Comparison of ENCODE assay signal across 29 cellular contexts in genomic region chr14:97771340-97772045, GRCh38.
DNase-seq lines count a peak whose midpoint lies in the region; FAIRE-seq and TF ChIP-seq lines count a peak whose summit lies in the region.
"Had no signal": no experiment of that assay in that cellular context is flagged by ENCODE, and none has a peak within 500 bp of the region (broad histone marks: within the 10 kb centered on the region; RNA-seq: fewer than 3 reads in every experiment).

No MANE protein-coding gene starts in this region.

- H3K4me1 ChIP-seq in keratinocyte (ENCODE audit: control insufficient read depth, extremely low read depth, insufficient read depth, low read length) = peaks cover 17% of the 10 kb centered on the region
- no peaks in the 10 kb centered on the region for H3K4me1 ChIP-seq in vagina
- H3K4me1 ChIP-seq: left lung, SJSA1, uterus had no signal

- TF ChIP-seq CTCF in RWPE1 (conservative IDR thresholded peaks at IDR 0.05; ENCODE audit: low read depth) (no peak), bronchial epithelial cell (IDR thresholded peaks at IDR 0.05; ENCODE audit: insufficient read depth, low read length, severe bottlenecking) (no peak), keratinocyte (optimal IDR thresholded peaks at IDR 0.05 in 1 of 3, IDR thresholded peaks at IDR 0.05 in 1 of 3, conservative IDR thresholded peaks at IDR 0.05 in 1 of 3; ENCODE audit: extremely low read depth in 1 of 3, insufficient read depth in 2 of 3, low read length in 3 of 3) (no peak), vagina (IDR thresholded peaks at IDR 0.05) (no peak)

- POLR2A ChIA-PET in RWPE1 (lab: Yijun Ruan, JAX; ENCODE audit: low non-redundant PET) = no interaction called here

- H3K4me3 ChIP-seq in bronchial epithelial cell (ENCODE audit: low read depth, low read length) (no peak overlapping the region), keratinocyte (ENCODE audit: control insufficient read depth in 2 of 3, extremely low read depth in 1 of 3, insufficient read depth in 2 of 3, low read depth in 1 of 3, low read length in 3 of 3) (peak overlapping the region in 1 of 3 experiments; percentile 12), vagina (no peak overlapping the region)
- H3K4me3 ChIP-seq: coronary artery, GM23248, left lung, SJSA1, uterus had no signal

- intact Hi-C loops in vagina (cut with DNase I) = no loop called here

- dilution Hi-C loops in keratinocyte (cut with MboI; ENCODE audit: extremely low pct_ligation_motif_present, low sequenced_read_pairs) = no loop called here

- no peak for TF ChIP-seq POLR2A in vagina (IDR thresholded peaks at IDR 0.05)

- CTCF ChIA-PET in RWPE1 (lab: Yijun Ruan, JAX) = interaction anchor here (0.7 kb wide), 1 partner anchor 1771 kb away, joined by 3 read pairs; no protein-coding TSS in a partner anchor

- no peaks in the 10 kb centered on the region for H3K9me3 ChIP-seq in keratinocyte (ENCODE audit: control insufficient read depth, low read depth, low read length)
- H3K9me3 ChIP-seq in vagina = no peaks in the 10 kb centered on the region
- H3K9me3 ChIP-seq: left lung, uterus had no signal

- FAIRE-seq in bronchial epithelial cell (lab: Jason Lieb, UNC) (peak; percentile 55), keratinocyte (lab: Jason Lieb, UNC) (peak; percentile 96)

- H3K9ac ChIP-seq in keratinocyte (ENCODE audit: control insufficient read depth, extremely low read depth, insufficient read depth, low read length) = peak overlapping the region; percentile 5
- H3K9ac ChIP-seq: GM23248 had no signal

- H3K27ac ChIP-seq in RWPE1 (no peak overlapping the region), keratinocyte (ENCODE audit: control insufficient read depth, insufficient read depth, low read length) (peak overlapping the region; percentile 59), vagina (peak overlapping the region; percentile 7)
- H3K27ac ChIP-seq: C4-2B, coronary artery, GM23248, left lung, SJSA1, uterus had no signal

- peak; percentile 48 for DNase-seq in RWPE1 (ENCODE audit: low spot score)
- DNase-seq in bronchial epithelial cell (ENCODE audit: low read depth) = peak; percentile 97
- peak; percentile 89 for DNase-seq in keratinocyte (ENCODE audit: low read depth, low spot score)
- DNase-seq in vagina (ENCODE audit: extremely low spot score in 2 of 2) = no peak
- no peak for DNase-seq in activated CD4-positive, alpha-beta T cell treated with anti-CD3 and anti-CD28 coated beads, Interleukin-2, amount 50 U/mL, for 4 hours
- no peak for DNase-seq in DMS 273 (lab: John Stamatoyannopoulos, UW; ENCODE audit: unreplicated experiment)
- DNase-seq in NCI-H146 treated with DMSO at 0.1 percent for 48 hours (lab: John Stamatoyannopoulos, UW; ENCODE audit: unreplicated experiment) = no peak
- DNase-seq: activated CD8-positive, alpha-beta memory T cell treated with anti-CD3 and anti-CD28 coated beads for 24 hours; activated gamma-delta T cell treated with Interleukin-2 at 50 U/mL for 16 hours; activated T-cell treated with anti-CD3 and anti-CD28 coated beads, Interleukin-2, amount 50 U/mL, for 1 hour; Calu3; endodermal cell; GM23248; head of caudate nucleus; left lung; MM.1S; naive B cell; NCI-H146; NCI-H2171; NCI-H524; NK-92 treated with Interleukin-12 subunit alpha and Interleukin-12 subunit beta, amount 100 ng/mL, for 24 hours; nucleus accumbens; stimulated activated CD4-positive, alpha-beta T cell treated with anti-CD3 and anti-CD28 coated beads, Interleukin-1b, Interleukin-23, amount 100 ng/mL, for 48 hours; substantia nigra; T-helper 1 cell; uterus had no signal

- no peaks in the 10 kb centered on the region for H3K9me1 ChIP-seq in keratinocyte (ENCODE audit: control insufficient read depth, extremely low read depth, insufficient read depth, low read length)

- no peaks in the 10 kb centered on the region for H4K20me1 ChIP-seq in keratinocyte (ENCODE audit: control insufficient read depth, extremely low read depth, insufficient read depth, low read length)

- H3K27me3 ChIP-seq in bronchial epithelial cell (ENCODE audit: control insufficient read depth, insufficient read depth, low read length) (no peaks in the 10 kb centered on the region), keratinocyte (ENCODE audit: control insufficient read depth, extremely low read depth, insufficient read depth, low read length) (no peaks in the 10 kb centered on the region), vagina (no peaks in the 10 kb centered on the region)
- H3K27me3 ChIP-seq: left lung, SJSA1, uterus had no signal

- H3K36me3 ChIP-seq in bronchial epithelial cell (ENCODE audit: control insufficient read depth, insufficient read depth, low read length) (no peaks in the 10 kb centered on the region), keratinocyte (ENCODE audit: control insufficient read depth in 2 of 2, extremely low read depth in 1 of 2, insufficient read depth in 2 of 2, low read length in 2 of 2) (no peaks in the 10 kb centered on the region), vagina (no peaks in the 10 kb centered on the region)
- H3K36me3 ChIP-seq: left lung, SJSA1, uterus had no signal

- H2AFZ ChIP-seq in keratinocyte (ENCODE audit: control insufficient read depth, low read length) = peak overlapping the region; percentile 17
- H2AFZ ChIP-seq: GM23248 had no signal

- peak overlapping the region; percentile 63 for H3K4me2 ChIP-seq in keratinocyte (ENCODE audit: control insufficient read depth, extremely low read depth, insufficient read depth, low read depth, low read length)

- H3K79me2 ChIP-seq in keratinocyte (ENCODE audit: control insufficient read depth, insufficient read depth, low read length) = no peaks in the 10 kb centered on the region

Comparison
In these comparisons a context has a peak if more than half of its experiments do, and no peak if none do; other contexts are left out.
1. DNase-seq: peak in RWPE1 (single experiment), bronchial epithelial cell (single experiment) and keratinocyte (single experiment); none in vagina (0 of 2), activated CD4-positive, alpha-beta T cell treated with anti-CD3 and anti-CD28 coated beads, Interleukin-2, amount 50 U/mL, for 4 hours (0 of 2), DMS 273 (single experiment) and NCI-H146 treated with DMSO at 0.1 percent for 48 hours (single experiment).